In genomic region chr19:17296278-17296677, GRCh38 we compare ENCODE assay signal across 14 cellular contexts. TPM values are rescaled to one million over a fixed set of nuclear protein-coding genes. Genes with fewer than 3 reads are reported as not detected.
A peak's percentile ranks its signal among the peaks of the same experiment; 100 is the strongest.
DNase-seq lines count a peak whose midpoint lies in the region; ATAC-seq, FAIRE-seq and TF ChIP-seq lines count a peak whose summit lies in the region.
"Had no signal": no experiment of that assay in that cellular context is flagged by ENCODE, and none has a peak within 500 bp of the region (broad histone marks: within the 10 kb centered on the region; RNA-seq: fewer than 3 reads in every experiment).

No MANE protein-coding gene starts in this region.

- POLR2A ChIA-PET in K562 (lab: Yijun Ruan, JAX) = interaction anchor here (1.4 kb wide), 1 partner anchor 13 kb away, joined by 6 read pairs; the partner anchor contains the start of gene DDA1
- POLR2A ChIA-PET in naive thymus-derived CD4-positive, alpha-beta T cell (lab: Charles Lee) = interaction anchor here (2.1 kb wide), 1 partner anchor 13 kb away, joined by 7 read pairs; the partner anchor contains the start of gene DDA1

- DNase-seq in NCI-H82 (lab: John Stamatoyannopoulos, UW) (peak; percentile 42), NCI-H82 treated with DMSO at 0.1 percent for 48 hours (lab: John Stamatoyannopoulos, UW; ENCODE audit: unreplicated experiment) (no peak), NCI-H146 (lab: John Stamatoyannopoulos, UW) (peak; percentile 26), K562 (ENCODE audit: extremely low read depth in 1 of 4, low spot score in 3 of 4) (no peak), DMS 273 (lab: John Stamatoyannopoulos, UW; ENCODE audit: unreplicated experiment) (no peak)
- DNase-seq in naive thymus-derived CD4-positive, alpha-beta T cell = no peak
- DNase-seq in activated effector memory CD4-positive, alpha-beta T cell treated with Interleukin-2 at 50 U/mL for 16 hours = no peak
- DNase-seq: NCI-H524 treated with DMSO at 0.1 percent for 48 hours; stimulated activated CD4-positive, alpha-beta T cell treated with anti-CD3 and anti-CD28 coated beads, Interleukin-4, amount 100 ng/mL, for 1 hour; thyroid gland had no signal

- TF ChIP-seq EP300 in K562 (IDR thresholded peaks at IDR 0.05; ENCODE audit: low read length) = no peak

- no peaks in the 10 kb centered on the region for H4K20me1 ChIP-seq in K562 (replicated peaks; ENCODE audit: control insufficient read depth, insufficient read depth, low read length)

- no peaks in the 10 kb centered on the region for H3K27me3 Mint-ChIP-seq in naive thymus-derived CD4-positive, alpha-beta T cell
- H3K27me3 Mint-ChIP-seq: dendritic cell treated with granulocyte-macrophage colony-stimulating factor and Interleukin-4, amounts not matched to agents 40 ng/mL and 50 ng/mL, for 4 days had no signal

- in situ Hi-C loops in K562 (cut with MboI) = no loop called here

- peaks cover 0 to 5% (median 0%) of the 10 kb centered on the region in 11 donors for H3K9me3 Mint-ChIP-seq in naive thymus-derived CD4-positive, alpha-beta T cell
- H3K9me3 Mint-ChIP-seq: dendritic cell treated with granulocyte-macrophage colony-stimulating factor and Interleukin-4, amounts not matched to agents 40 ng/mL and 50 ng/mL, for 4 days had no signal

- peaks cover 3% of the 10 kb centered on the region for H3K9me3 ChIP-seq in K562 (replicated peaks; ENCODE audit: control insufficient read depth, insufficient read depth, low read depth, low read length)
- H3K9me3 ChIP-seq in parathyroid adenoma (ENCODE audit: control insufficient read depth, low read length) = no peaks in the 10 kb centered on the region
- H3K9me3 ChIP-seq in naive thymus-derived CD4-positive, alpha-beta T cell (ENCODE audit: control insufficient read depth in 2 of 3, low read length in 3 of 3) = no peaks in the 10 kb centered on the region
- H3K9me3 ChIP-seq: neutrophil, thyroid gland had no signal

- H3K4me1 Mint-ChIP-seq in naive thymus-derived CD4-positive, alpha-beta T cell = peaks cover under 1 to 7% (median 5%) of the 10 kb centered on the region in 7 donors

- FAIRE-seq in K562 (lab: Jason Lieb, UNC) = no peak

- H3K36me3 ChIP-seq in K562 (ENCODE audit: control insufficient read depth, insufficient read depth, low read length) (peaks cover 24% of the 10 kb centered on the region), parathyroid adenoma (ENCODE audit: control insufficient read depth, insufficient read depth, low read length) (no peaks in the 10 kb centered on the region)
- H3K36me3 ChIP-seq in naive thymus-derived CD4-positive, alpha-beta T cell (ENCODE audit: control insufficient read depth in 2 of 3, insufficient read depth in 3 of 3, low read length in 3 of 3) = peaks cover 0 to 14% (median 0%) of the 10 kb centered on the region in 3 experiments

- no peak overlapping the region for H2AFZ ChIP-seq in K562 (ENCODE audit: low read depth, low read length)
- no peak overlapping the region for H2AFZ ChIP-seq in parathyroid adenoma

- peak in 2 of 3 experiments; percentile 22 to 40; a peak in 3 of 6 replicates for TF ChIP-seq CTCF in K562 (IDR thresholded peaks at IDR 0.05 in 2 of 3, conservative IDR thresholded peaks at IDR 0.05 in 1 of 3; ENCODE audit: insufficient read depth in 2 of 3, low read depth in 1 of 3, low read length in 3 of 3)
- peak; percentile 48 for TF ChIP-seq CTCF in parathyroid adenoma (IDR thresholded peaks at IDR 0.05)

- no peak; a peak in 2 of 4 replicates for TF ChIP-seq RAD21 in K562 (CRISPR knock-in tag; conservative IDR thresholded peaks at IDR 0.05 in 1 of 2, IDR thresholded peaks at IDR 0.05 in 1 of 2)

- no peaks in the 10 kb centered on the region for H3K27me3 ChIP-seq in K562 (ENCODE audit: control insufficient read depth in 2 of 2, insufficient read depth in 2 of 2, low read length in 2 of 2)
- H3K27me3 ChIP-seq in parathyroid adenoma (ENCODE audit: control insufficient read depth, insufficient read depth, low read length) = no peaks in the 10 kb centered on the region
- no peaks in the 10 kb centered on the region for H3K27me3 ChIP-seq in naive thymus-derived CD4-positive, alpha-beta T cell (ENCODE audit: control insufficient read depth in 2 of 2, insufficient read depth in 2 of 2, low read length in 2 of 2)
- H3K27me3 ChIP-seq: neutrophil, thyroid gland had no signal

- no peak overlapping the region for H3K4me3 Mint-ChIP-seq in naive thymus-derived CD4-positive, alpha-beta T cell
- H3K4me3 Mint-ChIP-seq: dendritic cell treated with granulocyte-macrophage colony-stimulating factor and Interleukin-4, amounts not matched to agents 40 ng/mL and 50 ng/mL, for 4 days had no signal

- H3K27ac Mint-ChIP-seq in naive thymus-derived CD4-positive, alpha-beta T cell = no peak overlapping the region
- H3K27ac Mint-ChIP-seq: dendritic cell treated with granulocyte-macrophage colony-stimulating factor and Interleukin-4, amounts not matched to agents 40 ng/mL and 50 ng/mL, for 4 days had no signal

- CTCF ChIA-PET in K562 (lab: Yijun Ruan, JAX; ENCODE audit: low intra/inter-chr PET ratio) = no interaction called here
- CTCF ChIA-PET in naive thymus-derived CD4-positive, alpha-beta T cell (lab: Charles Lee) = interaction anchor here (0.5 to 5.4 kb wide), 3 partner anchors 90 to 228 kb away, joined by 3 to 31 read pairs (median 6); no protein-coding TSS in a partner anchor

- H3K9ac ChIP-seq in K562 (ENCODE audit: insufficient read depth in 1 of 2, low read depth in 2 of 2, low read length in 2 of 2) (no peak overlapping the region), parathyroid adenoma (no peak overlapping the region)
- H3K9ac ChIP-seq: KMS-11 had no signal

- WGBS in K562 (ENCODE audit: insufficient coverage, low coverage, missing lambda C conversion rate) = 25% methylated on average over 4 of the region's 4 CpGs

- intact Hi-C loops in K562 (cut with micrococcal nuclease) = no loop called here
- intact Hi-C loops in naive thymus-derived CD4-positive, alpha-beta T cell (cut with micrococcal nuclease) = no loop called here

- BruUV-seq in K562 (replicated peaks; lab: Mats Ljungman, UMichigan) = no TSS peak

- H3K36me3 Mint-ChIP-seq in naive thymus-derived CD4-positive, alpha-beta T cell = peaks cover 0 to 11% (median 0%) of the 10 kb centered on the region in 5 donors

- H3K4me2 ChIP-seq in K562 (ENCODE audit: insufficient read depth, low read length) = no peak overlapping the region
- peak overlapping the region; percentile 9 for H3K4me2 ChIP-seq in parathyroid adenoma (ENCODE audit: low read length)
- H3K4me2 ChIP-seq: KMS-11 had no signal

- ATAC-seq in K562 = no peak
- ATAC-seq in naive thymus-derived CD4-positive, alpha-beta T cell = no peak

- no peak overlapping the region for H3K4me3 ChIP-seq in K562
- peak overlapping the region; percentile 18 for H3K4me3 ChIP-seq in parathyroid adenoma (ENCODE audit: low read depth, low read length)
- no peak overlapping the region for H3K4me3 ChIP-seq in naive thymus-derived CD4-positive, alpha-beta T cell (ENCODE audit: low read length)
- H3K4me3 ChIP-seq: thyroid gland had no signal

- peaks cover 12% of the 10 kb centered on the region for H3K79me2 ChIP-seq in K562 (ENCODE audit: control insufficient read depth, insufficient read depth, low read length)
- peaks cover 3% of the 10 kb centered on the region for H3K79me2 ChIP-seq in parathyroid adenoma

- H3K27ac ChIP-seq in K562 (ENCODE audit: extremely low read depth, low read depth, low read length) (no peak overlapping the region), parathyroid adenoma (peak overlapping the region; percentile 62)
- H3K27ac ChIP-seq in naive thymus-derived CD4-positive, alpha-beta T cell (ENCODE audit: low read depth, low read length) = no peak overlapping the region
- H3K27ac ChIP-seq: KMS-11, thyroid gland had no signal

- peaks cover 7% of the 10 kb centered on the region for H3K9me1 ChIP-seq in K562 (ENCODE audit: control insufficient read depth, insufficient read depth, low read length)

- TF ChIP-seq POLR2A in K562 (conservative IDR thresholded peaks at IDR 0.05) = no peak

- H3K4me1 ChIP-seq in K562 (replicated peaks in 1 of 2; ENCODE audit: control insufficient read depth in 2 of 2, insufficient read depth in 2 of 2, low read length in 2 of 2) (peaks cover 12 to 40% of the 10 kb centered on the region in 2 experiments; a peak in 4 of 5 replicates), parathyroid adenoma (peaks cover 5% of the 10 kb centered on the region)
- H3K4me1 ChIP-seq in naive thymus-derived CD4-positive, alpha-beta T cell (ENCODE audit: control insufficient read depth in 2 of 2, insufficient read depth in 2 of 2, low read length in 2 of 2) = peaks cover 0 to 5% of the 10 kb centered on the region in 2 donors
- H3K4me1 ChIP-seq: thyroid gland had no signal

RNA-seq across cellular contexts. Expression of gene ABHD8, which starts 6.9 kb away (rescaled TPM):
- 2.0 TPM in 1 of 2 replicates, not detected in the other for total RNA-seq in K562 (2011; cell fraction: chromatin; rRNA removed; ENCODE audit: low replicate concordance)
- 4.0 and 4.2 TPM in 2 replicates for total RNA-seq in K562 (2011; cell fraction: nucleolus; rRNA removed)
- 1.5 and 1.8 TPM in 2 replicates for total RNA-seq in K562 (2011; cell fraction: nucleoplasm; rRNA removed)
- total RNA-seq in K562 (2014; rRNA removed) (5.0 and 5.8 TPM in 2 replicates), K562 (2014; rRNA removed; fragmentation: Illumina TruSeq; extraction: Trizol) (0.22 and 0.29 TPM in 2 replicates), K562 (2015; rRNA removed; fragmentation: Illumina TruSeq; extraction: Trizol) (1.7 and 1.8 TPM in 2 replicates), K562 (2021) (5.6 and 6.6 TPM in 2 replicates)
- polyA plus RNA-seq in K562 (2011; rRNA removed) (2.3 and 4.2 TPM in 2 replicates), K562 (2014; fragmentation: Illumina TruSeq; extraction: Trizol) (0.97 and 2.3 TPM in 2 replicates), K562 (2014; fragmentation: Nextera tagmentation; extraction: Ambion mirVana) (under 1 TPM in 1 of 2 experiments, not detected in 1; 0.04 TPM), K562 (2014; rRNA removed) (3.8 and 5.2 TPM in 2 replicates)
- 6.2 and 11.3 TPM in 2 replicates for polyA plus RNA-seq in K562 (2011; cell fraction: cytosol; rRNA removed)
- polyA plus RNA-seq in K562 (2011; cell fraction: nucleus; rRNA removed) = 2.0 and 2.3 TPM in 2 replicates
- polyA plus RNA-seq in K562 (2012) = 3.7 and 11.4 TPM in 2 replicates
- 0.96 and 1.6 TPM in 2 replicates for polyA minus RNA-seq in K562 (2011; rRNA and poly(A)+ RNA removed)
- 3.3 and 5.3 TPM in 2 replicates for polyA minus RNA-seq in K562 (2011; cell fraction: cytosol; rRNA and poly(A)+ RNA removed)
- polyA minus RNA-seq in K562 (2011; cell fraction: nucleus; rRNA and poly(A)+ RNA removed) = 2.7 and 3.0 TPM in 2 replicates
- total RNA-seq in naive thymus-derived CD4-positive, alpha-beta T cell = 10 to 100 TPM in 2 of 5 experiments, 1 to 10 TPM in 3; 7.0 to 12.3 (median 9.5) TPM
- polyA plus RNA-seq in naive thymus-derived CD4-positive, alpha-beta T cell = 10 to 100 TPM in 1 of 2 donors, 1 to 10 TPM in 1; 7.5 to 12.4 TPM

RNA-seq across cellular contexts. Expression of gene MRPL34, which starts 9.4 kb away (rescaled TPM):
- total RNA-seq in K562 (2011; cell fraction: chromatin; rRNA removed; ENCODE audit: low replicate concordance) = 19.6 and 23.8 TPM in 2 replicates
- 18.0 and 22.4 TPM in 2 replicates for total RNA-seq in K562 (2011; cell fraction: nucleolus; rRNA removed)
- 12.5 and 22.0 TPM in 2 replicates for total RNA-seq in K562 (2011; cell fraction: nucleoplasm; rRNA removed)
- total RNA-seq in K562 (2014; rRNA removed) = 191 and 236 TPM in 2 replicates
- total RNA-seq in K562 (2014; rRNA removed; fragmentation: Illumina TruSeq; extraction: Trizol) = 40.7 and 46.5 TPM in 2 replicates
- 66.9 and 67.3 TPM in 2 replicates for total RNA-seq in K562 (2015; rRNA removed; fragmentation: Illumina TruSeq; extraction: Trizol)
- total RNA-seq in K562 (2021) = 129 and 158 TPM in 2 replicates
- 70.2 and 75.9 TPM in 2 replicates for polyA plus RNA-seq in K562 (2011; rRNA removed)
- 111 and 153 TPM in 2 replicates for polyA plus RNA-seq in K562 (2011; cell fraction: cytosol; rRNA removed)
- polyA plus RNA-seq in K562 (2011; cell fraction: nucleus; rRNA removed) = 45.5 and 64.0 TPM in 2 replicates
- 69.4 and 92.1 TPM in 2 replicates for polyA plus RNA-seq in K562 (2012)
- polyA plus RNA-seq in K562 (2014; fragmentation: Illumina TruSeq; extraction: Trizol) = 72.5 and 85.4 TPM in 2 replicates
- polyA plus RNA-seq in K562 (2014; fragmentation: Nextera tagmentation; extraction: Ambion mirVana) = 10 to 100 TPM; 11.5 to 20.6 TPM
- 256 and 284 TPM in 2 replicates for polyA plus RNA-seq in K562 (2014; rRNA removed)
- 19.7 and 20.4 TPM in 2 replicates for polyA minus RNA-seq in K562 (2011; rRNA and poly(A)+ RNA removed)
- polyA minus RNA-seq in K562 (2011; cell fraction: cytosol; rRNA and poly(A)+ RNA removed) = 15.6 and 16.5 TPM in 2 replicates
- polyA minus RNA-seq in K562 (2011; cell fraction: nucleus; rRNA and poly(A)+ RNA removed) = 5.8 and 7.4 TPM in 2 replicates
- 10 to 100 TPM; 37.0 to 76.0 (median 73.3) TPM for total RNA-seq in naive thymus-derived CD4-positive, alpha-beta T cell
- polyA plus RNA-seq in naive thymus-derived CD4-positive, alpha-beta T cell = 100 to 1,000 TPM; 203 to 217 TPM

RNA-seq across cellular contexts. Expression of gene DDA1, which starts 13.1 kb away (rescaled TPM):
- 15.2 and 39.3 TPM in 2 replicates for total RNA-seq in K562 (2011; cell fraction: chromatin; rRNA removed; ENCODE audit: low replicate concordance)
- total RNA-seq in K562 (2011; cell fraction: nucleolus; rRNA removed) = 28.5 and 28.7 TPM in 2 replicates
- total RNA-seq in K562 (2011; cell fraction: nucleoplasm; rRNA removed) = 20.4 and 21.3 TPM in 2 replicates
- total RNA-seq in K562 (2014; rRNA removed) = 43.5 and 67.6 TPM in 2 replicates
- 23.2 and 23.5 TPM in 2 replicates for total RNA-seq in K562 (2014; rRNA removed; fragmentation: Illumina TruSeq; extraction: Trizol)
- total RNA-seq in K562 (2015; rRNA removed; fragmentation: Illumina TruSeq; extraction: Trizol) = 32.7 and 33.2 TPM in 2 replicates
- total RNA-seq in K562 (2021) = 45.1 and 51.4 TPM in 2 replicates
- polyA plus RNA-seq in K562 (2011; rRNA removed) = 33.8 and 43.2 TPM in 2 replicates
- 30.2 and 37.1 TPM in 2 replicates for polyA plus RNA-seq in K562 (2011; cell fraction: cytosol; rRNA removed)
- 47.2 and 60.1 TPM in 2 replicates for polyA plus RNA-seq in K562 (2011; cell fraction: nucleus; rRNA removed)
- 77.4 and 90.9 TPM in 2 replicates for polyA plus RNA-seq in K562 (2012)
- 72.3 and 80.9 TPM in 2 replicates for polyA plus RNA-seq in K562 (2014; fragmentation: Illumina TruSeq; extraction: Trizol)
- 1 to 10 TPM; 1.4 to 4.3 TPM for polyA plus RNA-seq in K562 (2014; fragmentation: Nextera tagmentation; extraction: Ambion mirVana)
- 68.0 and 83.8 TPM in 2 replicates for polyA plus RNA-seq in K562 (2014; rRNA removed)
- 13.6 and 18.4 TPM in 2 replicates for polyA minus RNA-seq in K562 (2011; rRNA and poly(A)+ RNA removed)
- 5.8 and 7.9 TPM in 2 replicates for polyA minus RNA-seq in K562 (2011; cell fraction: cytosol; rRNA and poly(A)+ RNA removed)
- polyA minus RNA-seq in K562 (2011; cell fraction: nucleus; rRNA and poly(A)+ RNA removed) = 8.5 and 8.7 TPM in 2 replicates
- 10 to 100 TPM; 31.6 to 41.9 (median 39.5) TPM for total RNA-seq in naive thymus-derived CD4-positive, alpha-beta T cell
- polyA plus RNA-seq in naive thymus-derived CD4-positive, alpha-beta T cell = 10 to 100 TPM; 19.7 to 30.9 TPM

RNA-seq across cellular contexts. Expression of gene ANKLE1, which starts 14.6 kb away (rescaled TPM):
- total RNA-seq in K562 (2011; cell fraction: chromatin; rRNA removed; ENCODE audit: low replicate concordance) = 4.8 and 20.8 TPM in 2 replicates
- 15.0 and 17.0 TPM in 2 replicates for total RNA-seq in K562 (2011; cell fraction: nucleolus; rRNA removed)
- total RNA-seq in K562 (2011; cell fraction: nucleoplasm; rRNA removed) = 7.6 and 10.9 TPM in 2 replicates
- total RNA-seq in K562 (2014; rRNA removed) (6.1 and 6.9 TPM in 2 replicates), K562 (2014; rRNA removed; fragmentation: Illumina TruSeq; extraction: Trizol) (1.8 and 2.1 TPM in 2 replicates), K562 (2015; rRNA removed; fragmentation: Illumina TruSeq; extraction: Trizol) (2.9 and 3.5 TPM in 2 replicates), K562 (2021) (6.2 and 6.7 TPM in 2 replicates)
- polyA plus RNA-seq in K562 (2011; rRNA removed) (2.2 and 3.2 TPM in 2 replicates), K562 (2014; fragmentation: Illumina TruSeq; extraction: Trizol) (5.8 and 6.0 TPM in 2 replicates), K562 (2014; fragmentation: Nextera tagmentation; extraction: Ambion mirVana) (under 1 TPM; 0.63 to 0.64 TPM), K562 (2014; rRNA removed) (8.2 and 9.2 TPM in 2 replicates)
- polyA plus RNA-seq in K562 (2011; cell fraction: cytosol; rRNA removed) = 2.1 and 5.0 TPM in 2 replicates
- polyA plus RNA-seq in K562 (2011; cell fraction: nucleus; rRNA removed) = 8.3 and 16.7 TPM in 2 replicates
- 3.2 and 5.8 TPM in 2 replicates for polyA plus RNA-seq in K562 (2012)
- 0.75 and 1.1 TPM in 2 replicates for polyA minus RNA-seq in K562 (2011; rRNA and poly(A)+ RNA removed)
- 1.4 and 3.5 TPM in 2 replicates for polyA minus RNA-seq in K562 (2011; cell fraction: cytosol; rRNA and poly(A)+ RNA removed)
- 3.4 and 4.8 TPM in 2 replicates for polyA minus RNA-seq in K562 (2011; cell fraction: nucleus; rRNA and poly(A)+ RNA removed)
- 1 to 10 TPM; 2.3 to 5.5 (median 3.4) TPM for total RNA-seq in naive thymus-derived CD4-positive, alpha-beta T cell
- polyA plus RNA-seq in naive thymus-derived CD4-positive, alpha-beta T cell = under 1 TPM in 1 of 2 donors, not detected in 1; 0.29 TPM

RNA-seq across cellular contexts. Expression of gene BABAM1, which starts 29.0 kb away (rescaled TPM):
- total RNA-seq in K562 (2011; cell fraction: chromatin; rRNA removed; ENCODE audit: low replicate concordance) = 60.5 and 172 TPM in 2 replicates
- 114 and 138 TPM in 2 replicates for total RNA-seq in K562 (2011; cell fraction: nucleolus; rRNA removed)
- 106 and 109 TPM in 2 replicates for total RNA-seq in K562 (2011; cell fraction: nucleoplasm; rRNA removed)
- total RNA-seq in K562 (2014; rRNA removed) = 118 and 150 TPM in 2 replicates
- 83.8 and 100 TPM in 2 replicates for total RNA-seq in K562 (2014; rRNA removed; fragmentation: Illumina TruSeq; extraction: Trizol)
- total RNA-seq in K562 (2015; rRNA removed; fragmentation: Illumina TruSeq; extraction: Trizol) = 92.7 and 92.9 TPM in 2 replicates
- 115 and 116 TPM in 2 replicates for total RNA-seq in K562 (2021)
- polyA plus RNA-seq in K562 (2011; rRNA removed) = 131 and 139 TPM in 2 replicates
- polyA plus RNA-seq in K562 (2011; cell fraction: cytosol; rRNA removed) = 143 and 168 TPM in 2 replicates
- polyA plus RNA-seq in K562 (2011; cell fraction: nucleus; rRNA removed) = 198 and 210 TPM in 2 replicates
- 90.9 and 91.9 TPM in 2 replicates for polyA plus RNA-seq in K562 (2012)
- polyA plus RNA-seq in K562 (2014; fragmentation: Illumina TruSeq; extraction: Trizol) = 113 and 124 TPM in 2 replicates
- polyA plus RNA-seq in K562 (2014; fragmentation: Nextera tagmentation; extraction: Ambion mirVana) = 10 to 100 TPM; 14.7 to 21.5 TPM
- 160 and 193 TPM in 2 replicates for polyA plus RNA-seq in K562 (2014; rRNA removed)
- polyA minus RNA-seq in K562 (2011; rRNA and poly(A)+ RNA removed) = 35.7 and 38.4 TPM in 2 replicates
- polyA minus RNA-seq in K562 (2011; cell fraction: cytosol; rRNA and poly(A)+ RNA removed) = 28.1 and 30.4 TPM in 2 replicates
- polyA minus RNA-seq in K562 (2011; cell fraction: nucleus; rRNA and poly(A)+ RNA removed) = 18.4 and 26.7 TPM in 2 replicates
- total RNA-seq in naive thymus-derived CD4-positive, alpha-beta T cell = 100 to 1,000 TPM in 2 of 5 experiments, 10 to 100 TPM in 3; 72.4 to 111 (median 95.6) TPM
- polyA plus RNA-seq in naive thymus-derived CD4-positive, alpha-beta T cell = 100 to 1,000 TPM in 1 of 2 donors, 10 to 100 TPM in 1; 94.9 to 110 TPM

Comparison
In these comparisons a context has a peak if more than half of its experiments do, and no peak if none do; other contexts are left out.
1. DNase-seq: peak in NCI-H82 (single experiment) and NCI-H146 (single experiment); none in NCI-H82 treated with DMSO at 0.1 percent for 48 hours (single experiment), K562 (0 of 4), naive thymus-derived CD4-positive, alpha-beta T cell (0 of 9), activated effector memory CD4-positive, alpha-beta T cell treated with Interleukin-2 at 50 U/mL for 16 hours (single experiment) and DMS 273 (single experiment).